Comparison of ENCODE assay signal across 19 cellular contexts in genomic region chr18:61047794-61048193, GRCh38.
"Had no signal": no experiment of that assay in that cellular context is flagged by ENCODE, and none has a peak within 500 bp of the region (broad histone marks: within the 10 kb centered on the region; RNA-seq: fewer than 3 reads in every experiment).

No MANE protein-coding gene starts in this region.

- H3K4me3 ChIP-seq: coronary artery, dorsolateral prefrontal cortex, esophagus muscularis mucosa, gastrocnemius medialis, heart right ventricle, left lung, lower lobe of right lung had no signal

- H3K27me3 Mint-ChIP-seq: memory B cell had no signal

- H3K9me3 ChIP-seq: gastrocnemius medialis had no signal

- H3K4me1 Mint-ChIP-seq: memory B cell had no signal

- H3K27me3 ChIP-seq: dorsolateral prefrontal cortex, esophagus muscularis mucosa, foreskin keratinocyte, gastrocnemius medialis, heart right ventricle, left lung had no signal

- ATAC-seq: foreskin keratinocyte, gastrocnemius medialis, heart right ventricle, left lung, left ventricle myocardium superior had no signal

- H3K4me1 ChIP-seq: esophagus muscularis mucosa, foreskin keratinocyte, gastrocnemius medialis, heart right ventricle, left lung, lower lobe of right lung had no signal

- H3K27ac Mint-ChIP-seq: memory B cell had no signal

- DNase-seq: dermis blood vessel endothelial cell; dorsolateral prefrontal cortex; effector CD4-positive, alpha-beta T cell; effector memory CD4-positive, alpha-beta T cell; foreskin keratinocyte; glutamatergic neuron; head of caudate nucleus; heart right ventricle; hippocampal formation; left cardiac atrium; left lung; left ventricle myocardium superior; lower lobe of right lung; mesendoderm; midbrain had no signal

- H3K4me3 Mint-ChIP-seq: memory B cell had no signal

- H3K36me3 ChIP-seq: esophagus muscularis mucosa, gastrocnemius medialis, heart right ventricle, left lung, lower lobe of right lung had no signal

- H3K36me3 Mint-ChIP-seq: memory B cell had no signal

- H3K27ac ChIP-seq: coronary artery, dorsolateral prefrontal cortex, esophagus muscularis mucosa, foreskin keratinocyte, gastrocnemius medialis, heart right ventricle, left lung, lower lobe of right lung had no signal
